27 cellular contexts compared by ENCODE assay signal in genomic region chr11:133746663-133747306, GRCh38.
DNase-seq lines count a peak whose midpoint lies in the region; ATAC-seq and TF ChIP-seq lines count a peak whose summit lies in the region.
"Had no signal": no experiment of that assay in that cellular context is flagged by ENCODE, and none has a peak within 500 bp of the region (broad histone marks: within the 10 kb centered on the region; RNA-seq: fewer than 3 reads in every experiment).

No MANE protein-coding gene starts in this region.

- no peaks in the 10 kb centered on the region for H3K9me3 Mint-ChIP-seq in T-helper 2 cell treated with Interferon-gamma antibody and Interleukin-4, amounts not matched to agents 5 μg/mL and 100 μg/mL, for 36 hours
- H3K9me3 Mint-ChIP-seq in activated CD8-positive, alpha-beta T cell treated with anti-CD3 and anti-CD28 coated beads for 36 hours = no peaks in the 10 kb centered on the region
- H3K9me3 Mint-ChIP-seq in activated T-cell treated with anti-CD3 and anti-CD28 coated beads, Interleukin-2, amount 50 U/mL, for 4 hours = no peaks in the 10 kb centered on the region
- H3K9me3 Mint-ChIP-seq: CD8-positive, alpha-beta T cell had no signal

- no peaks in the 10 kb centered on the region for H3K36me3 ChIP-seq in BLaER1
- H3K36me3 ChIP-seq: HAP-1, SJCRH30 had no signal

- no peaks in the 10 kb centered on the region; the same call in 1 of the 2 replicates for H3K9me3 ChIP-seq in BLaER1
- H3K9me3 ChIP-seq: A549, HAP-1, SJCRH30 had no signal

- peak overlapping the region; percentile 84 for H3K4me2 ChIP-seq in BLaER1
- H3K4me2 ChIP-seq: A549, PC-9 had no signal

- no peaks in the 10 kb centered on the region for H3K27me3 Mint-ChIP-seq in T-helper 2 cell treated with Interferon-gamma antibody and Interleukin-4, amounts not matched to agents 5 μg/mL and 100 μg/mL, for 36 hours (ENCODE audit: low read depth)
- peaks cover 6% of the 10 kb centered on the region for H3K27me3 Mint-ChIP-seq in activated CD8-positive, alpha-beta T cell treated with anti-CD3 and anti-CD28 coated beads for 36 hours
- H3K27me3 Mint-ChIP-seq in activated T-cell treated with anti-CD3 and anti-CD28 coated beads, Interleukin-2, amount 50 U/mL, for 4 hours (ENCODE audit: low read depth) = peaks cover 4% of the 10 kb centered on the region

- POLR2A ChIA-PET in activated CD8-positive, alpha-beta T cell treated with anti-CD3 and anti-CD28 coated beads for 36 hours (lab: Charles Lee) = no interaction called here

- H3K4me1 ChIP-seq in BLaER1 = peaks cover 51% of the 10 kb centered on the region
- H3K4me1 ChIP-seq: A549, HAP-1, SJCRH30 had no signal

- DNase-seq in CMK (ENCODE audit: low read depth) (peak; percentile 61), left kidney (ENCODE audit: low read depth, low spot score) (peak; percentile 14)
- no peak for DNase-seq in T-helper 2 cell treated with Interferon-gamma antibody and Interleukin-4, amounts not matched to agents 5 μg/mL and 100 μg/mL, for 36 hours (ENCODE audit: low spot score)
- DNase-seq in activated CD8-positive, alpha-beta T cell treated with anti-CD3 and anti-CD28 coated beads for 36 hours = no peak
- no peak for DNase-seq in activated T-cell treated with anti-CD3 and anti-CD28 coated beads, Interleukin-2, amount 50 U/mL, for 4 hours
- DNase-seq: AML-193; CD8-positive, alpha-beta T cell; DMS153; GM23248; HFFc6; KBM-7; MV-4-11; NCI-H1105; NCI-H1436 treated with DMSO at 0.1 percent for 48 hours; NCI-H187 treated with DMSO at 0.1 percent for 48 hours; NCI-H345; NCI-H510A treated with DMSO at 0.1 percent for 48 hours; NCI-H748 treated with DMSO at 0.1 percent for 48 hours; PC-9; SJCRH30 had no signal

- peak overlapping the region; percentile 46 for H3K4me3 ChIP-seq in BLaER1
- H3K4me3 ChIP-seq: A549, GM23248, HAP-1, PC-9, SJCRH30 had no signal

- no peaks in the 10 kb centered on the region for H3K4me1 Mint-ChIP-seq in T-helper 2 cell treated with Interferon-gamma antibody and Interleukin-4, amounts not matched to agents 5 μg/mL and 100 μg/mL, for 36 hours (ENCODE audit: low read depth)
- no peaks in the 10 kb centered on the region for H3K4me1 Mint-ChIP-seq in activated CD8-positive, alpha-beta T cell treated with anti-CD3 and anti-CD28 coated beads for 36 hours (ENCODE audit: low read depth)
- H3K4me1 Mint-ChIP-seq in activated T-cell treated with anti-CD3 and anti-CD28 coated beads, Interleukin-2, amount 50 U/mL, for 4 hours (ENCODE audit: low read depth) = no peaks in the 10 kb centered on the region

- ATAC-seq in activated CD8-positive, alpha-beta T cell treated with anti-CD3 and anti-CD28 coated beads for 36 hours = no peak
- ATAC-seq in activated T-cell treated with anti-CD3 and anti-CD28 coated beads, Interleukin-2, amount 50 U/mL, for 4 hours = no peak
- ATAC-seq: A549; CD8-positive, alpha-beta T cell; Right ventricle myocardium inferior; SK-N-SH treated with all-trans-retinoic acid at 6 μM for 48 hours had no signal

- intact Hi-C loops in activated CD8-positive, alpha-beta T cell treated with anti-CD3 and anti-CD28 coated beads for 36 hours (cut with micrococcal nuclease) = no loop called here

- H3K4me3 Mint-ChIP-seq in T-helper 2 cell treated with Interferon-gamma antibody and Interleukin-4, amounts not matched to agents 5 μg/mL and 100 μg/mL, for 36 hours = no peak overlapping the region
- no peak overlapping the region for H3K4me3 Mint-ChIP-seq in activated CD8-positive, alpha-beta T cell treated with anti-CD3 and anti-CD28 coated beads for 36 hours
- H3K4me3 Mint-ChIP-seq in activated T-cell treated with anti-CD3 and anti-CD28 coated beads, Interleukin-2, amount 50 U/mL, for 4 hours = no peak overlapping the region
- H3K4me3 Mint-ChIP-seq: CD8-positive, alpha-beta T cell; HFFc6 had no signal

- peak overlapping the region; percentile 53 for H3K9ac ChIP-seq in BLaER1
- H3K9ac ChIP-seq: GM23248 had no signal

- H4K20me1 ChIP-seq in BLaER1 = no peaks in the 10 kb centered on the region

- H3K36me3 Mint-ChIP-seq in T-helper 2 cell treated with Interferon-gamma antibody and Interleukin-4, amounts not matched to agents 5 μg/mL and 100 μg/mL, for 36 hours (ENCODE audit: low read depth) = no peaks in the 10 kb centered on the region
- no peaks in the 10 kb centered on the region for H3K36me3 Mint-ChIP-seq in activated CD8-positive, alpha-beta T cell treated with anti-CD3 and anti-CD28 coated beads for 36 hours (ENCODE audit: low read depth)
- no peaks in the 10 kb centered on the region for H3K36me3 Mint-ChIP-seq in activated T-cell treated with anti-CD3 and anti-CD28 coated beads, Interleukin-2, amount 50 U/mL, for 4 hours (ENCODE audit: insufficient read depth)
- H3K36me3 Mint-ChIP-seq: CD8-positive, alpha-beta T cell had no signal

- CTCF ChIA-PET in activated CD8-positive, alpha-beta T cell treated with anti-CD3 and anti-CD28 coated beads for 36 hours (lab: Charles Lee) = interaction anchor here (1.5 kb wide), 1 partner anchor 89 kb away, joined by 3 read pairs; no protein-coding TSS in a partner anchor

- TF ChIP-seq CTCF in activated CD8-positive, alpha-beta T cell treated with anti-CD3 and anti-CD28 coated beads for 36 hours (IDR thresholded peaks at IDR 0.05) = no peak

- peak overlapping the region; percentile 85 for H3K27ac ChIP-seq in BLaER1
- peak overlapping the region; percentile 34 for H3K27ac ChIP-seq in angular gyrus (ENCODE audit: low read depth, low read length)
- H3K27ac ChIP-seq: A549, C4-2B, GM23248, PC-9, SJCRH30 had no signal

- H3K27ac Mint-ChIP-seq in T-helper 2 cell treated with Interferon-gamma antibody and Interleukin-4, amounts not matched to agents 5 μg/mL and 100 μg/mL, for 36 hours = no peak overlapping the region
- H3K27ac Mint-ChIP-seq in activated CD8-positive, alpha-beta T cell treated with anti-CD3 and anti-CD28 coated beads for 36 hours = no peak overlapping the region
- H3K27ac Mint-ChIP-seq: CD8-positive, alpha-beta T cell; HFFc6 had no signal

- no peaks in the 10 kb centered on the region for H3K27me3 ChIP-seq in BLaER1

Comparison
In these comparisons a context has a peak if more than half of its experiments do, and no peak if none do; other contexts are left out.
1. DNase-seq: peak in CMK (single experiment) and left kidney (single experiment); none in T-helper 2 cell treated with Interferon-gamma antibody and Interleukin-4, amounts not matched to agents 5 μg/mL and 100 μg/mL, for 36 hours (single experiment), activated CD8-positive, alpha-beta T cell treated with anti-CD3 and anti-CD28 coated beads for 36 hours (single experiment) and activated T-cell treated with anti-CD3 and anti-CD28 coated beads, Interleukin-2, amount 50 U/mL, for 4 hours (single experiment).